Comparison of ENCODE assay signal across 19 cellular contexts in genomic region chr12:116062698-116063097, GRCh38.
"Had no signal": no experiment of that assay in that cellular context is flagged by ENCODE, and none has a peak within 500 bp of the region (broad histone marks: within the 10 kb centered on the region; RNA-seq: fewer than 3 reads in every experiment).

No MANE protein-coding gene starts in this region.

- H3K27ac ChIP-seq: neural progenitor cell, SJSA1, WERI-Rb-1 had no signal

- H3K36me3 ChIP-seq: neural progenitor cell, SJSA1, WERI-Rb-1 had no signal

- H3K27me3 Mint-ChIP-seq: activated naive CD8-positive, alpha-beta T cell treated with anti-CD3 and anti-CD28 coated beads, Interleukin-2, amount 10 ng/mL, durations not matched to agents 7 days and 5 days; activated T-cell treated with anti-CD3 and anti-CD28 coated beads, Interleukin-2, amount 50 U/mL, for 24 hours; activated T-helper 17 cell treated with anti-CD3 and anti-CD28 coated beads, Interleukin-2, amount 50 U/mL, for 72 hours; dendritic cell treated with granulocyte-macrophage colony-stimulating factor and Interleukin-4, amounts not matched to agents 40 ng/mL and 50 ng/mL, for 4 days had no signal

- H3K27me3 ChIP-seq: neural progenitor cell, SJSA1 had no signal

- H3K4me3 Mint-ChIP-seq: activated naive CD8-positive, alpha-beta T cell treated with anti-CD3 and anti-CD28 coated beads, Interleukin-2, amount 10 ng/mL, durations not matched to agents 7 days and 5 days; activated T-cell treated with anti-CD3 and anti-CD28 coated beads, Interleukin-2, amount 50 U/mL, for 24 hours; activated T-helper 17 cell treated with anti-CD3 and anti-CD28 coated beads, Interleukin-2, amount 50 U/mL, for 72 hours; dendritic cell treated with granulocyte-macrophage colony-stimulating factor and Interleukin-4, amounts not matched to agents 40 ng/mL and 50 ng/mL, for 4 days; neural progenitor cell had no signal

- H3K9me3 Mint-ChIP-seq: activated naive CD8-positive, alpha-beta T cell treated with anti-CD3 and anti-CD28 coated beads, Interleukin-2, amount 10 ng/mL, durations not matched to agents 7 days and 5 days; activated T-cell treated with anti-CD3 and anti-CD28 coated beads, Interleukin-2, amount 50 U/mL, for 24 hours; activated T-helper 17 cell treated with anti-CD3 and anti-CD28 coated beads, Interleukin-2, amount 50 U/mL, for 72 hours; dendritic cell treated with granulocyte-macrophage colony-stimulating factor and Interleukin-4, amounts not matched to agents 40 ng/mL and 50 ng/mL, for 4 days; neural progenitor cell had no signal

- H3K36me3 Mint-ChIP-seq: activated naive CD8-positive, alpha-beta T cell treated with anti-CD3 and anti-CD28 coated beads, Interleukin-2, amount 10 ng/mL, durations not matched to agents 7 days and 5 days; neural progenitor cell had no signal

- H3K9me3 ChIP-seq: SJSA1 had no signal

- DNase-seq: activated CD4-positive, alpha-beta T cell treated with anti-CD3 and anti-CD28 coated beads for 1 hour; activated CD8-positive, alpha-beta memory T cell treated with anti-CD3 and anti-CD28 coated beads for 24 hours; activated CD8-positive, alpha-beta memory T cell treated with anti-CD3 and anti-CD28 coated beads, Interleukin-2, amount 50 U/mL, for 4 hours; activated naive CD4-positive, alpha-beta T cell; activated naive CD8-positive, alpha-beta T cell treated with anti-CD3 and anti-CD28 coated beads, Interleukin-2, amount 10 ng/mL, durations not matched to agents 7 days and 5 days; activated T-cell treated with anti-CD3 and anti-CD28 coated beads, Interleukin-2, amount 50 U/mL, for 24 hours; amygdala; effector CD4-positive, alpha-beta T cell; erythroblast; foreskin fibroblast; glutamatergic neuron; hippocampal formation; stimulated activated CD4-positive, alpha-beta T cell treated with anti-CD3 and anti-CD28 coated beads, Interleukin-12 subunit alpha, Interleukin-12 subunit beta, amount 100 ng/mL, for 4 hours; T-helper 1 cell; WERI-Rb-1 had no signal

- ATAC-seq: activated T-helper 17 cell treated with anti-CD3 and anti-CD28 coated beads, Interleukin-2, amount 50 U/mL, for 72 hours had no signal

- H3K27ac Mint-ChIP-seq: activated naive CD8-positive, alpha-beta T cell treated with anti-CD3 and anti-CD28 coated beads, Interleukin-2, amount 10 ng/mL, durations not matched to agents 7 days and 5 days; activated T-cell treated with anti-CD3 and anti-CD28 coated beads, Interleukin-2, amount 50 U/mL, for 24 hours; activated T-helper 17 cell treated with anti-CD3 and anti-CD28 coated beads, Interleukin-2, amount 50 U/mL, for 72 hours; neural progenitor cell had no signal

- H3K4me3 ChIP-seq: neural progenitor cell, SJSA1 had no signal
